ENCODE assay signal across 1 cellular context in the genomic region with DNA sequence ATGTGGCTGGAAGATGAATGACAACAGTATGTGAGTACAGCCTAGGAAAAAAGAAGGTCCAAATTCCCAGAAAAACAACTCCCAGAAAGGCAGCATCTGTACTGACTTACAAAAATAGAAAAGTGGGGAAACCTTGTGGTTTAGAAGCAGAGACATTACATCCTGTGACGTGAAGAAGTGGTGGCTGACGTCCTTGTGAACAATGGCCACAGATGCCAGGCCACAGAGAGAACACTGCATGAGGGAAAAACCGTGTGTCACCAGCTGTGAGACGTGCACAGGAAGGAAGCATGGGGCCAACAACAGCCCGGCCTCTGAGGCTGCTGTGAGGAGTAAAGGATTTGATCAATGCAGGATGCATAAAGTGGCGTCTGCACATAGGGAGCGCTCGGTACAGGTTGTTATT.
TF ChIP-seq lines count a peak whose summit lies in the region.

No MANE protein-coding gene starts in this region.

TF ChIP-seq in HepG2, 621 proteins besides CTCF, POLR2A, EP300 and RAD21 (continued from another document and continues in another):
- TF ChIP-seq NCOA1 (CRISPR knock-in tag; IDR thresholded peaks at IDR 0.05) (no peak), TSC22D2 (CRISPR knock-in tag; IDR thresholded peaks at IDR 0.05; ENCODE audit: borderline replicate concordance) (no peak), FOXK2 (IDR thresholded peaks at IDR 0.05) (no peak), PCBP2 (optimal IDR thresholded peaks at IDR 0.05; ENCODE audit: low read depth, low read length, poor library complexity, severe bottlenecking) (no peak), ZNF382 (CRISPR knock-in tag; IDR thresholded peaks at IDR 0.05; ENCODE audit: borderline replicate concordance) (no peak), ATAD3A (CRISPR knock-in tag; IDR thresholded peaks at IDR 0.05) (no peak), ZNF546 (CRISPR knock-in tag; conservative IDR thresholded peaks at IDR 0.05) (no peak), SMYD3 (CRISPR knock-in tag; IDR thresholded peaks at IDR 0.05) (no peak), BRD4 (CRISPR knock-in tag; IDR thresholded peaks at IDR 0.05) (0 out of 2 replicates have a peak, but pooled peaks have one; percentile 35), HMG20A (CRISPR knock-in tag; IDR thresholded peaks at IDR 0.05; ENCODE audit: borderline replicate concordance) (peak; percentile 31; the same call in 1 of the 2 replicates), FLYWCH1 (CRISPR knock-in tag; IDR thresholded peaks at IDR 0.05) (no peak), HIVEP1 (CRISPR knock-in tag; IDR thresholded peaks at IDR 0.05) (no peak), ZNF441 (CRISPR knock-in tag; IDR thresholded peaks at IDR 0.05; ENCODE audit: borderline replicate concordance) (no peak)
- TF ChIP-seq, protein P1, sequence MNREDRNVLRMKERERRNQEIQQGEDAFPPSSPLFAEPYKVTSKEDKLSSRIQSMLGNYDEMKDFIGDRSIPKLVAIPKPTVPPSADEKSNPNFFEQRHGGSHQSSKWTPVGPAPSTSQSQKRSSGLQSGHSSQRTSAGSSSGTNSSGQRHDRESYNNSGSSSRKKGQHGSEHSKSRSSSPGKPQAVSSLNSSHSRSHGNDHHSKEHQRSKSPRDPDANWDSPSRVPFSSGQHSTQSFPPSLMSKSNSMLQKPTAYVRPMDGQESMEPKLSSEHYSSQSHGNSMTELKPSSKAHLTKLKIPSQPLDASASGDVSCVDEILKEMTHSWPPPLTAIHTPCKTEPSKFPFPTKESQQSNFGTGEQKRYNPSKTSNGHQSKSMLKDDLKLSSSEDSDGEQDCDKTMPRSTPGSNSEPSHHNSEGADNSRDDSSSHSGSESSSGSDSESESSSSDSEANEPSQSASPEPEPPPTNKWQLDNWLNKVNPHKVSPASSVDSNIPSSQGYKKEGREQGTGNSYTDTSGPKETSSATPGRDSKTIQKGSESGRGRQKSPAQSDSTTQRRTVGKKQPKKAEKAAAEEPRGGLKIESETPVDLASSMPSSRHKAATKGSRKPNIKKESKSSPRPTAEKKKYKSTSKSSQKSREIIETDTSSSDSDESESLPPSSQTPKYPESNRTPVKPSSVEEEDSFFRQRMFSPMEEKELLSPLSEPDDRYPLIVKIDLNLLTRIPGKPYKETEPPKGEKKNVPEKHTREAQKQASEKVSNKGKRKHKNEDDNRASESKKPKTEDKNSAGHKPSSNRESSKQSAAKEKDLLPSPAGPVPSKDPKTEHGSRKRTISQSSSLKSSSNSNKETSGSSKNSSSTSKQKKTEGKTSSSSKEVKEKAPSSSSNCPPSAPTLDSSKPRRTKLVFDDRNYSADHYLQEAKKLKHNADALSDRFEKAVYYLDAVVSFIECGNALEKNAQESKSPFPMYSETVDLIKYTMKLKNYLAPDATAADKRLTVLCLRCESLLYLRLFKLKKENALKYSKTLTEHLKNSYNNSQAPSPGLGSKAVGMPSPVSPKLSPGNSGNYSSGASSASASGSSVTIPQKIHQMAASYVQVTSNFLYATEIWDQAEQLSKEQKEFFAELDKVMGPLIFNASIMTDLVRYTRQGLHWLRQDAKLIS (CRISPR knock-in tag; IDR thresholded peaks at IDR 0.05), result no peak
- TF ChIP-seq, protein P2, sequence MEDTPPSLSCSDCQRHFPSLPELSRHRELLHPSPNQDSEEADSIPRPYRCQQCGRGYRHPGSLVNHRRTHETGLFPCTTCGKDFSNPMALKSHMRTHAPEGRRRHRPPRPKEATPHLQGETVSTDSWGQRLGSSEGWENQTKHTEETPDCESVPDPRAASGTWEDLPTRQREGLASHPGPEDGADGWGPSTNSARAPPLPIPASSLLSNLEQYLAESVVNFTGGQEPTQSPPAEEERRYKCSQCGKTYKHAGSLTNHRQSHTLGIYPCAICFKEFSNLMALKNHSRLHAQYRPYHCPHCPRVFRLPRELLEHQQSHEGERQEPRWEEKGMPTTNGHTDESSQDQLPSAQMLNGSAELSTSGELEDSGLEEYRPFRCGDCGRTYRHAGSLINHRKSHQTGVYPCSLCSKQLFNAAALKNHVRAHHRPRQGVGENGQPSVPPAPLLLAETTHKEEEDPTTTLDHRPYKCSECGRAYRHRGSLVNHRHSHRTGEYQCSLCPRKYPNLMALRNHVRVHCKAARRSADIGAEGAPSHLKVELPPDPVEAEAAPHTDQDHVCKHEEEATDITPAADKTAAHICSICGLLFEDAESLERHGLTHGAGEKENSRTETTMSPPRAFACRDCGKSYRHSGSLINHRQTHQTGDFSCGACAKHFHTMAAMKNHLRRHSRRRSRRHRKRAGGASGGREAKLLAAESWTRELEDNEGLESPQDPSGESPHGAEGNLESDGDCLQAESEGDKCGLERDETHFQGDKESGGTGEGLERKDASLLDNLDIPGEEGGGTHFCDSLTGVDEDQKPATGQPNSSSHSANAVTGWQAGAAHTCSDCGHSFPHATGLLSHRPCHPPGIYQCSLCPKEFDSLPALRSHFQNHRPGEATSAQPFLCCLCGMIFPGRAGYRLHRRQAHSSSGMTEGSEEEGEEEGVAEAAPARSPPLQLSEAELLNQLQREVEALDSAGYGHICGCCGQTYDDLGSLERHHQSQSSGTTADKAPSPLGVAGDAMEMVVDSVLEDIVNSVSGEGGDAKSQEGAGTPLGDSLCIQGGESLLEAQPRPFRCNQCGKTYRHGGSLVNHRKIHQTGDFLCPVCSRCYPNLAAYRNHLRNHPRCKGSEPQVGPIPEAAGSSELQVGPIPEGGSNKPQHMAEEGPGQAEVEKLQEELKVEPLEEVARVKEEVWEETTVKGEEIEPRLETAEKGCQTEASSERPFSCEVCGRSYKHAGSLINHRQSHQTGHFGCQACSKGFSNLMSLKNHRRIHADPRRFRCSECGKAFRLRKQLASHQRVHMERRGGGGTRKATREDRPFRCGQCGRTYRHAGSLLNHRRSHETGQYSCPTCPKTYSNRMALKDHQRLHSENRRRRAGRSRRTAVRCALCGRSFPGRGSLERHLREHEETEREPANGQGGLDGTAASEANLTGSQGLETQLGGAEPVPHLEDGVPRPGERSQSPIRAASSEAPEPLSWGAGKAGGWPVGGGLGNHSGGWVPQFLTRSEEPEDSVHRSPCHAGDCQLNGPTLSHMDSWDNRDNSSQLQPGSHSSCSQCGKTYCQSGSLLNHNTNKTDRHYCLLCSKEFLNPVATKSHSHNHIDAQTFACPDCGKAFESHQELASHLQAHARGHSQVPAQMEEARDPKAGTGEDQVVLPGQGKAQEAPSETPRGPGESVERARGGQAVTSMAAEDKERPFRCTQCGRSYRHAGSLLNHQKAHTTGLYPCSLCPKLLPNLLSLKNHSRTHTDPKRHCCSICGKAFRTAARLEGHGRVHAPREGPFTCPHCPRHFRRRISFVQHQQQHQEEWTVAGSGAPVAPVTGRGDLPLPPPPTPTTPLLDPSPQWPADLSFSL (CRISPR knock-in tag; IDR thresholded peaks at IDR 0.05), result no peak
- TF ChIP-seq, protein P3, sequence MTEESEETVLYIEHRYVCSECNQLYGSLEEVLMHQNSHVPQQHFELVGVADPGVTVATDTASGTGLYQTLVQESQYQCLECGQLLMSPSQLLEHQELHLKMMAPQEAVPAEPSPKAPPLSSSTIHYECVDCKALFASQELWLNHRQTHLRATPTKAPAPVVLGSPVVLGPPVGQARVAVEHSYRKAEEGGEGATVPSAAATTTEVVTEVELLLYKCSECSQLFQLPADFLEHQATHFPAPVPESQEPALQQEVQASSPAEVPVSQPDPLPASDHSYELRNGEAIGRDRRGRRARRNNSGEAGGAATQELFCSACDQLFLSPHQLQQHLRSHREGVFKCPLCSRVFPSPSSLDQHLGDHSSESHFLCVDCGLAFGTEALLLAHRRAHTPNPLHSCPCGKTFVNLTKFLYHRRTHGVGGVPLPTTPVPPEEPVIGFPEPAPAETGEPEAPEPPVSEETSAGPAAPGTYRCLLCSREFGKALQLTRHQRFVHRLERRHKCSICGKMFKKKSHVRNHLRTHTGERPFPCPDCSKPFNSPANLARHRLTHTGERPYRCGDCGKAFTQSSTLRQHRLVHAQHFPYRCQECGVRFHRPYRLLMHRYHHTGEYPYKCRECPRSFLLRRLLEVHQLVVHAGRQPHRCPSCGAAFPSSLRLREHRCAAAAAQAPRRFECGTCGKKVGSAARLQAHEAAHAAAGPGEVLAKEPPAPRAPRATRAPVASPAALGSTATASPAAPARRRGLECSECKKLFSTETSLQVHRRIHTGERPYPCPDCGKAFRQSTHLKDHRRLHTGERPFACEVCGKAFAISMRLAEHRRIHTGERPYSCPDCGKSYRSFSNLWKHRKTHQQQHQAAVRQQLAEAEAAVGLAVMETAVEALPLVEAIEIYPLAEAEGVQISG (CRISPR knock-in tag; IDR thresholded peaks at IDR 0.05), result peak; percentile 39; the same call in 1 of the 2 replicates
- TF ChIP-seq, protein P4, sequence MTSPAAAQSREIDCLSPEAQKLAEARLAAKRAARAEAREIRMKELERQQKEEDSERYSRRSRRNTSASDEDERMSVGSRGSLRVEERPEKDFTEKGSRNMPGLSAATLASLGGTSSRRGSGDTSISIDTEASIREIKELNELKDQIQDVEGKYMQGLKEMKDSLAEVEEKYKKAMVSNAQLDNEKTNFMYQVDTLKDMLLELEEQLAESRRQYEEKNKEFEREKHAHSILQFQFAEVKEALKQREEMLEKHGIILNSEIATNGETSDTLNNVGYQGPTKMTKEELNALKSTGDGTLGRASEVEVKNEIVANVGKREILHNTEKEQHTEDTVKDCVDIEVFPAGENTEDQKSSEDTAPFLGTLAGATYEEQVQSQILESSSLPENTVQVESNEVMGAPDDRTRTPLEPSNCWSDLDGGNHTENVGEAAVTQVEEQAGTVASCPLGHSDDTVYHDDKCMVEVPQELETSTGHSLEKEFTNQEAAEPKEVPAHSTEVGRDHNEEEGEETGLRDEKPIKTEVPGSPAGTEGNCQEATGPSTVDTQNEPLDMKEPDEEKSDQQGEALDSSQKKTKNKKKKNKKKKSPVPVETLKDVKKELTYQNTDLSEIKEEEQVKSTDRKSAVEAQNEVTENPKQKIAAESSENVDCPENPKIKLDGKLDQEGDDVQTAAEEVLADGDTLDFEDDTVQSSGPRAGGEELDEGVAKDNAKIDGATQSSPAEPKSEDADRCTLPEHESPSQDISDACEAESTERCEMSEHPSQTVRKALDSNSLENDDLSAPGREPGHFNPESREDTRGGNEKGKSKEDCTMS (CRISPR knock-in tag; conservative IDR thresholded peaks at IDR 0.05), result no peak
- TF ChIP-seq, protein P5, sequence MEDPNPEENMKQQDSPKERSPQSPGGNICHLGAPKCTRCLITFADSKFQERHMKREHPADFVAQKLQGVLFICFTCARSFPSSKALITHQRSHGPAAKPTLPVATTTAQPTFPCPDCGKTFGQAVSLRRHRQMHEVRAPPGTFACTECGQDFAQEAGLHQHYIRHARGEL (CRISPR knock-in tag; IDR thresholded peaks at IDR 0.05), result no peak
- TF ChIP-seq, protein P6, sequence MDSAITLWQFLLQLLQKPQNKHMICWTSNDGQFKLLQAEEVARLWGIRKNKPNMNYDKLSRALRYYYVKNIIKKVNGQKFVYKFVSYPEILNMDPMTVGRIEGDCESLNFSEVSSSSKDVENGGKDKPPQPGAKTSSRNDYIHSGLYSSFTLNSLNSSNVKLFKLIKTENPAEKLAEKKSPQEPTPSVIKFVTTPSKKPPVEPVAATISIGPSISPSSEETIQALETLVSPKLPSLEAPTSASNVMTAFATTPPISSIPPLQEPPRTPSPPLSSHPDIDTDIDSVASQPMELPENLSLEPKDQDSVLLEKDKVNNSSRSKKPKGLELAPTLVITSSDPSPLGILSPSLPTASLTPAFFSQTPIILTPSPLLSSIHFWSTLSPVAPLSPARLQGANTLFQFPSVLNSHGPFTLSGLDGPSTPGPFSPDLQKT (CRISPR knock-in tag; IDR thresholded peaks at IDR 0.05; ENCODE audit: borderline replicate concordance), result no peak
- TF ChIP-seq, protein P7, sequence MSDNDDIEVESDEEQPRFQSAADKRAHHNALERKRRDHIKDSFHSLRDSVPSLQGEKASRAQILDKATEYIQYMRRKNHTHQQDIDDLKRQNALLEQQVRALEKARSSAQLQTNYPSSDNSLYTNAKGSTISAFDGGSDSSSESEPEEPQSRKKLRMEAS (IDR thresholded peaks at IDR 0.05), result peak; percentile 30; the same call in 1 of the 2 replicates
- TF ChIP-seq, protein P8, sequence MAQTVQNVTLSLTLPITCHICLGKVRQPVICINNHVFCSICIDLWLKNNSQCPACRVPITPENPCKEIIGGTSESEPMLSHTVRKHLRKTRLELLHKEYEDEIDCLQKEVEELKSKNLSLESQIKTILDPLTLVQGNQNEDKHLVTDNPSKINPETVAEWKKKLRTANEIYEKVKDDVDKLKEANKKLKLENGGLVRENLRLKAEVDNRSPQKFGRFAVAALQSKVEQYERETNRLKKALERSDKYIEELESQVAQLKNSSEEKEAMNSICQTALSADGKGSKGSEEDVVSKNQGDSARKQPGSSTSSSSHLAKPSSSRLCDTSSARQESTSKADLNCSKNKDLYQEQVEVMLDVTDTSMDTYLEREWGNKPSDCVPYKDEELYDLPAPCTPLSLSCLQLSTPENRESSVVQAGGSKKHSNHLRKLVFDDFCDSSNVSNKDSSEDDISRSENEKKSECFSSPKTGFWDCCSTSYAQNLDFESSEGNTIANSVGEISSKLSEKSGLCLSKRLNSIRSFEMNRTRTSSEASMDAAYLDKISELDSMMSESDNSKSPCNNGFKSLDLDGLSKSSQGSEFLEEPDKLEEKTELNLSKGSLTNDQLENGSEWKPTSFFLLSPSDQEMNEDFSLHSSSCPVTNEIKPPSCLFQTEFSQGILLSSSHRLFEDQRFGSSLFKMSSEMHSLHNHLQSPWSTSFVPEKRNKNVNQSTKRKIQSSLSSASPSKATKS (CRISPR knock-in tag; IDR thresholded peaks at IDR 0.05), result no peak
- TF ChIP-seq, protein P9, sequence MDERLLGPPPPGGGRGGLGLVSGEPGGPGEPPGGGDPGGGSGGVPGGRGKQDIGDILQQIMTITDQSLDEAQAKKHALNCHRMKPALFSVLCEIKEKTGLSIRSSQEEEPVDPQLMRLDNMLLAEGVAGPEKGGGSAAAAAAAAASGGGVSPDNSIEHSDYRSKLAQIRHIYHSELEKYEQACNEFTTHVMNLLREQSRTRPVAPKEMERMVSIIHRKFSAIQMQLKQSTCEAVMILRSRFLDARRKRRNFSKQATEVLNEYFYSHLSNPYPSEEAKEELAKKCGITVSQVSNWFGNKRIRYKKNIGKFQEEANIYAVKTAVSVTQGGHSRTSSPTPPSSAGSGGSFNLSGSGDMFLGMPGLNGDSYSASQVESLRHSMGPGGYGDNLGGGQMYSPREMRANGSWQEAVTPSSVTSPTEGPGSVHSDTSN (CRISPR knock-in tag; IDR thresholded peaks at IDR 0.05), result no peak
- TF ChIP-seq, protein P10, sequence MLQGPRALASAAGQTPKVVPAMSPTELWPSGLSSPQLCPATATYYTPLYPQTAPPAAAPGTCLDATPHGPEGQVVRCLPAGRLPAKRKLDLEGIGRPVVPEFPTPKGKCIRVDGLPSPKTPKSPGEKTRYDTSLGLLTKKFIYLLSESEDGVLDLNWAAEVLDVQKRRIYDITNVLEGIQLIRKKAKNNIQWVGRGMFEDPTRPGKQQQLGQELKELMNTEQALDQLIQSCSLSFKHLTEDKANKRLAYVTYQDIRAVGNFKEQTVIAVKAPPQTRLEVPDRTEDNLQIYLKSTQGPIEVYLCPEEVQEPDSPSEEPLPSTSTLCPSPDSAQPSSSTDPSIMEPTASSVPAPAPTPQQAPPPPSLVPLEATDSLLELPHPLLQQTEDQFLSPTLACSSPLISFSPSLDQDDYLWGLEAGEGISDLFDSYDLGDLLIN (CRISPR knock-in tag; IDR thresholded peaks at IDR 0.05; ENCODE audit: borderline replicate concordance), result no peak
